In genomic region chr16:13940397-13940933, GRCh38 we compare ENCODE assay signal across 24 cellular contexts. TPM values are rescaled to one million over a fixed set of nuclear protein-coding genes. Genes with fewer than 3 reads are reported as not detected.
DNase-seq lines count a peak whose midpoint lies in the region; TF ChIP-seq lines count a peak whose summit lies in the region.
"Had no signal": no experiment of that assay in that cellular context is flagged by ENCODE, and none has a peak within 500 bp of the region (broad histone marks: within the 10 kb centered on the region; RNA-seq: fewer than 3 reads in every experiment).

No MANE protein-coding gene starts in this region.

- H3K27me3 ChIP-seq in endodermal cell (ENCODE audit: control insufficient read depth, insufficient read depth, low read length, poor library complexity, severe bottlenecking) (no peaks in the 10 kb centered on the region), testis (no peaks in the 10 kb centered on the region), tibial nerve (no peaks in the 10 kb centered on the region)
- H3K27me3 ChIP-seq: SJCRH30, tibial artery had no signal

- no peak overlapping the region for H3K4me3 ChIP-seq in endodermal cell (ENCODE audit: low read length)
- H3K4me3 ChIP-seq in testis = no peak overlapping the region
- H3K4me3 ChIP-seq in tibial nerve = no peak overlapping the region
- H3K4me3 ChIP-seq: GM23248, SJCRH30, tibial artery had no signal

- H3K4me3 Mint-ChIP-seq in endodermal cell = no peak overlapping the region
- no peak overlapping the region for H3K4me3 Mint-ChIP-seq in nephron
- H3K4me3 Mint-ChIP-seq in type B pancreatic cell = peak overlapping the region; percentile 16
- H3K4me3 Mint-ChIP-seq: stimulated activated naive CD8-positive, alpha-beta T cell treated with anti-CD3 and anti-CD28 coated beads, Interleukin-15, Interleukin-2, amounts not matched to agents 100 ng/mL and 50 ng/mL, for 24 hours; T-helper 17 cell had no signal

- TF ChIP-seq EP300 in tibial nerve (IDR thresholded peaks at IDR 0.05) = no peak

- DNase-seq in NCI-H526 (lab: John Stamatoyannopoulos, UW) = peak; percentile 44 to 56
- no peak for DNase-seq in NCI-H526 treated with DMSO at 0.1 percent for 48 hours (lab: John Stamatoyannopoulos, UW)
- DNase-seq in endodermal cell = peak; percentile 59
- DNase-seq in type B pancreatic cell (ENCODE audit: extremely low spot score, unreplicated experiment) = no peak
- DNase-seq in testis = no peak
- no peak for DNase-seq in MV-4-11 (lab: John Stamatoyannopoulos, UW)
- no peak for DNase-seq in tibial nerve (ENCODE audit: low spot score in 2 of 2)
- DNase-seq: activated CD4-positive, alpha-beta T cell treated with anti-CD3 and anti-CD28 coated beads for 4 hours; activated naive CD4-positive, alpha-beta T cell treated with anti-CD3 and anti-CD28 coated beads, Interleukin-2, amount 50 U/mL, for 16 hours; activated T-cell treated with anti-CD3 and anti-CD28 coated beads, Interleukin-2, amount 50 U/mL, for 48 hours; AML-193; DMS79; GF-D8; kidney glomerular epithelial cell; NCI-H1436; NCI-H446; occipital lobe; SJCRH30; T-helper 17 cell; tibial artery had no signal

- peaks cover 22% of the 10 kb centered on the region for H3K4me1 Mint-ChIP-seq in endodermal cell
- peaks cover 36% of the 10 kb centered on the region for H3K4me1 Mint-ChIP-seq in nephron
- peaks cover 16% of the 10 kb centered on the region for H3K4me1 Mint-ChIP-seq in type B pancreatic cell (ENCODE audit: unreplicated experiment)
- H3K4me1 Mint-ChIP-seq: T-helper 17 cell had no signal

- no peak overlapping the region for H3K9ac ChIP-seq in endodermal cell (ENCODE audit: extremely low read depth, low read length, poor library complexity, severe bottlenecking)
- H3K9ac ChIP-seq: GM23248, KMS-11 had no signal

- no peaks in the 10 kb centered on the region for H3K27me3 Mint-ChIP-seq in endodermal cell (ENCODE audit: insufficient read depth)
- no peaks in the 10 kb centered on the region for H3K27me3 Mint-ChIP-seq in nephron (ENCODE audit: low read depth)
- no peaks in the 10 kb centered on the region for H3K27me3 Mint-ChIP-seq in type B pancreatic cell
- H3K27me3 Mint-ChIP-seq: stimulated activated naive CD8-positive, alpha-beta T cell treated with anti-CD3 and anti-CD28 coated beads, Interleukin-15, Interleukin-2, amounts not matched to agents 100 ng/mL and 50 ng/mL, for 24 hours; T-helper 17 cell had no signal

- intact Hi-C loops in testis (cut with DNase I; ENCODE audit: low total_unique reads) = no loop called here

- H3K4me1 ChIP-seq in endodermal cell (ENCODE audit: control insufficient read depth, insufficient read depth, low read length) = peaks cover 3% of the 10 kb centered on the region
- H3K4me1 ChIP-seq in testis = peaks cover 9% of the 10 kb centered on the region
- peaks cover 0 to 10% (median 4%) of the 10 kb centered on the region in 4 donors for H3K4me1 ChIP-seq in tibial nerve
- H3K4me1 ChIP-seq: SJCRH30 had no signal

- H3K36me3 ChIP-seq in endodermal cell (ENCODE audit: control insufficient read depth, insufficient read depth, low read length) (peaks cover 28% of the 10 kb centered on the region), testis (ENCODE audit: low read depth, missing control alignments) (no peaks in the 10 kb centered on the region), tibial nerve (peaks cover 0 to 51% (median 0%) of the 10 kb centered on the region in 3 donors)

- no peak for TF ChIP-seq CTCF in endodermal cell (conservative IDR thresholded peaks at IDR 0.05)
- no peak for TF ChIP-seq CTCF in nephron (IDR thresholded peaks at IDR 0.05; ENCODE audit: unreplicated experiment in 3 of 3)
- TF ChIP-seq CTCF in type B pancreatic cell (conservative IDR thresholded peaks at IDR 0.05) = no peak
- TF ChIP-seq CTCF in testis (IDR thresholded peaks at IDR 0.05) = no peak
- TF ChIP-seq CTCF in tibial nerve (IDR thresholded peaks at IDR 0.05) = no peak

- H3K9me3 Mint-ChIP-seq in endodermal cell = no peaks in the 10 kb centered on the region
- no peaks in the 10 kb centered on the region for H3K9me3 Mint-ChIP-seq in nephron
- no peaks in the 10 kb centered on the region for H3K9me3 Mint-ChIP-seq in type B pancreatic cell
- H3K9me3 Mint-ChIP-seq: stimulated activated naive CD8-positive, alpha-beta T cell treated with anti-CD3 and anti-CD28 coated beads, Interleukin-15, Interleukin-2, amounts not matched to agents 100 ng/mL and 50 ng/mL, for 24 hours had no signal

- H3K36me3 Mint-ChIP-seq in endodermal cell (ENCODE audit: low read depth) (peaks cover 42% of the 10 kb centered on the region), nephron (ENCODE audit: low read depth) (peaks cover 48% of the 10 kb centered on the region), type B pancreatic cell (peaks cover 29% of the 10 kb centered on the region)

- WGBS in endodermal cell (ENCODE audit: insufficient coverage in 1 of 2, insufficient read length in 1 of 2), 2 experiments = 81 to 100% methylated on average over 1 to 3 of the region's 3 CpGs
- WGBS in testis, 2 donors = 57 to 64% methylated on average over 3 of the region's 3 CpGs
- WGBS in tibial nerve, 2 donors = 63 to 72% methylated on average over 2 to 3 of the region's 3 CpGs

- peaks cover 13% of the 10 kb centered on the region for H3K9me3 ChIP-seq in endodermal cell (ENCODE audit: control insufficient read depth, low read length)
- H3K9me3 ChIP-seq in testis = no peaks in the 10 kb centered on the region
- H3K9me3 ChIP-seq in tibial nerve = no peaks in the 10 kb centered on the region
- H3K9me3 ChIP-seq: tibial artery had no signal

- no peak for TF ChIP-seq POLR2A in testis (IDR thresholded peaks at IDR 0.05)
- no peak for TF ChIP-seq POLR2A in tibial nerve (IDR thresholded peaks at IDR 0.05)

- H3K27ac Mint-ChIP-seq in endodermal cell = peak overlapping the region; percentile 71
- H3K27ac Mint-ChIP-seq in nephron = peak overlapping the region in 2 of 3 experiments; percentile 65 to 78
- peak overlapping the region; percentile 35 for H3K27ac Mint-ChIP-seq in type B pancreatic cell
- H3K27ac Mint-ChIP-seq: stimulated activated naive CD8-positive, alpha-beta T cell treated with anti-CD3 and anti-CD28 coated beads, Interleukin-15, Interleukin-2, amounts not matched to agents 100 ng/mL and 50 ng/mL, for 24 hours; T-helper 17 cell had no signal

- H3K27ac ChIP-seq in endodermal cell (ENCODE audit: low read depth, low read length) = no peak overlapping the region
- no peak overlapping the region for H3K27ac ChIP-seq in testis
- H3K27ac ChIP-seq in tibial nerve = no peak overlapping the region
- H3K27ac ChIP-seq: GM23248, KMS-11, SJCRH30, tibial artery had no signal

RNA-seq across cellular contexts. Expression of gene ERCC4, which starts 20.5 kb away (rescaled TPM):
- total RNA-seq in endodermal cell = 10 to 100 TPM; 12.9 to 18.2 TPM
- polyA plus RNA-seq in endodermal cell (2013, experiment 1 of 2) = 11.5 TPM
- polyA plus RNA-seq in endodermal cell (2013, experiment 2 of 2) = 12.5 TPM
- 10.6 and 17.9 TPM in 2 replicates for total RNA-seq in type B pancreatic cell (ENCODE audit: low replicate concordance)
- total RNA-seq in testis = 10 to 100 TPM; 17.7 to 29.3 TPM
- 19.6 TPM for polyA plus RNA-seq in testis (ENCODE audit: insufficient read depth, low read depth, low replicate concordance)
- 1 to 10 TPM; 7.3 to 8.7 (median 7.9) TPM for total RNA-seq in tibial nerve

Comparison
In these comparisons a context has a peak if more than half of its experiments do, and no peak if none do; other contexts are left out.
1. DNase-seq: peak in NCI-H526 (2 of 2) and endodermal cell (single experiment); none in NCI-H526 treated with DMSO at 0.1 percent for 48 hours (single experiment), type B pancreatic cell (single experiment), testis (single experiment), MV-4-11 (single experiment) and tibial nerve (0 of 2).
2. Peak in every context shown above with its lines, with median percentiles within 50 percentile points of each other: H3K27ac Mint-ChIP-seq.